Comparison of ENCODE assay signal across 12 cellular contexts in the genomic region with DNA sequence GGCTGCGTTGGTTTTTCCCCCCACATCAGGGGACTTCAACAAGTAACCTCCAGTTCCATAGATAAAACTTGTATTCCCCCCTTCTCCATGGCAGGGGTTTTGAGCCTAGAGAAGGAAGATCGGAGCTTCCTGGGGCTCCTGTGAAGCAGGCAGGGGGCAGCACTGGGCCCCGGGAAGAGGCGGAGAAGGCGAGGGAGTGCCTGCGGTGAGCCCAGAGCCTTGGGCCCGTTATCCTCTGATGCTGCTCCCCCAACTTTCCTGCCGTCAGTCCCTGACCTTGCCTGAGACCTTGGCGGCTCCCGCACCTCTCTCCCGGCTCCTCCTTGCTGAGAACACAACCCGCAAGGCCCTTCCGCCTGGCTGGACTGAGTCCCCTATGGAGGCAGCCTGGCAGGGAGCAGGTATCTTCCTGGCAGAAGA. TPM values are rescaled to one million over a fixed set of nuclear protein-coding genes. Genes with fewer than 3 reads are reported as not detected.
DNase-seq lines count a peak whose midpoint lies in the region; ATAC-seq and TF ChIP-seq lines count a peak whose summit lies in the region.
"Had no signal": no experiment of that assay in that cellular context is flagged by ENCODE, and none has a peak within 500 bp of the region (broad histone marks: within the 10 kb centered on the region; RNA-seq: fewer than 3 reads in every experiment).

No MANE protein-coding gene starts in this region.

- H3K36me3 ChIP-seq in SK-N-SH (replicated peaks in 1 of 2; ENCODE audit: control insufficient read depth in 1 of 2, insufficient read depth in 2 of 2, low read length in 1 of 2) (no peaks in the 10 kb centered on the region), HEK293 (ENCODE audit: control insufficient read depth in 2 of 2, insufficient read depth in 1 of 2, low read length in 2 of 2) (no peaks in the 10 kb centered on the region), ovary (no peaks in the 10 kb centered on the region)
- H3K36me3 ChIP-seq: HAP-1, tibial artery had no signal

- ATAC-seq in SK-N-SH treated with all-trans-retinoic acid at 6 μM for 48 hours, result no peak

- H3K4me3 ChIP-seq in SK-N-SH (ENCODE audit: low read depth in 2 of 2, low read length in 1 of 2), result no peak overlapping the region
- no peak overlapping the region for H3K4me3 ChIP-seq in HEK293 (ENCODE audit: low read depth, low read length)
- peak overlapping the region in 12 of 59 donors; percentile 62 to 100 (median 88) for H3K4me3 ChIP-seq in dorsolateral prefrontal cortex
- no peak overlapping the region for H3K4me3 ChIP-seq in ovary
- H3K4me3 ChIP-seq: HAP-1 had no signal

- no peaks in the 10 kb centered on the region for H3K9me3 ChIP-seq in SK-N-SH
- H3K9me3 ChIP-seq in HEK293 (ENCODE audit: control insufficient read depth, insufficient read depth, low read depth, low read length), result no peaks in the 10 kb centered on the region
- no peaks in the 10 kb centered on the region for H3K9me3 ChIP-seq in ovary
- H3K9me3 ChIP-seq: HAP-1, psoas muscle, tibial artery had no signal

- no peaks in the 10 kb centered on the region for H3K9me2 ChIP-seq in SK-N-SH

- DNase-seq in SK-N-SH (peak; percentile 25), dorsolateral prefrontal cortex (no peak), ovary (peak in 4 of 5 donors; percentile 34 to 56 (median 45)), MV-4-11 (lab: John Stamatoyannopoulos, UW) (no peak), OCI-M1 (lab: John Stamatoyannopoulos, UW) (no peak), NCI-H1436 (lab: John Stamatoyannopoulos, UW) (no peak)
- DNase-seq: NCI-H524, tibial artery had no signal

- no peaks in the 10 kb centered on the region for H3K79me2 ChIP-seq in SK-N-SH (ENCODE audit: insufficient read depth)

- no peak overlapping the region for H3K9ac ChIP-seq in SK-N-SH

- no peak for TF ChIP-seq EP300 in SK-N-SH (IDR thresholded peaks at IDR 0.05; ENCODE audit: borderline replicate concordance in 1 of 2, low read depth in 1 of 2, low read length in 1 of 2)
- TF ChIP-seq EP300 in ovary (IDR thresholded peaks at IDR 0.05), result no peak

- POLR2A ChIA-PET in SK-N-SH (lab: Yijun Ruan, JAX) (no interaction called here), HEK293 (lab: Yijun Ruan, JAX) (no interaction called here)

- CTCF ChIA-PET in SK-N-SH (lab: Yijun Ruan, JAX), result interaction anchor here (0.8 to 2.8 kb wide), 7 partner anchors 10 to 27 kb away, joined by 3 to 23 read pairs (median 4); no protein-coding TSS in a partner anchor
- CTCF ChIA-PET in HEK293 (lab: Yijun Ruan, JAX), result interaction anchor here (0.9 to 11.4 kb wide), 4 partner anchors 9 to 58 kb away, joined by 3 to 90 read pairs (median 13); partner anchors contain the start of gene CXCL17

- TF ChIP-seq POLR2A in ovary (IDR thresholded peaks at IDR 0.05), result no peak

- intact Hi-C loops in dorsolateral prefrontal cortex (cut with DNase I), result loop anchor here in 1 of 2 donors (5.0 to 10.0 kb wide), 3 partner anchors 97 to 350 kb away; partner anchors contain the start of genes GRIK5, GSK3A, MEGF8 and ZNF574
- intact Hi-C loops in ovary (cut with DNase I), result no loop called here

- 81% methylated on average over 11 of the region's 13 CpGs for WGBS in SK-N-SH (ENCODE audit: low lambda C conversion rate)
- WGBS in ovary, 3 donors, result 12 to 40% (median 16%) methylated on average over 13 of the region's 13 CpGs

- peaks cover 0 to 21% of the 10 kb centered on the region in 2 experiments; a peak in 1 of 4 replicates for H3K4me1 ChIP-seq in SK-N-SH (ENCODE audit: control insufficient read depth in 1 of 2, insufficient read depth in 2 of 2, low read depth in 1 of 2, low read length in 1 of 2)
- peaks cover 3% of the 10 kb centered on the region; the same call in 1 of the 2 replicates for H3K4me1 ChIP-seq in HEK293 (ENCODE audit: control insufficient read depth, insufficient read depth, low read length)
- H3K4me1 ChIP-seq in ovary (ENCODE audit: insufficient read depth), result peaks cover 7% of the 10 kb centered on the region

- H3K4me2 ChIP-seq in SK-N-SH, result no peak overlapping the region

- no peak overlapping the region for H2AFZ ChIP-seq in SK-N-SH (ENCODE audit: low read depth)

- no peaks in the 10 kb centered on the region for H3K27me3 ChIP-seq in SK-N-SH (ENCODE audit: insufficient read depth)
- H3K27me3 ChIP-seq in dorsolateral prefrontal cortex, result no peaks in the 10 kb centered on the region
- no peaks in the 10 kb centered on the region for H3K27me3 ChIP-seq in ovary

- no peaks in the 10 kb centered on the region for H4K20me1 ChIP-seq in SK-N-SH (ENCODE audit: insufficient read depth)

- H3F3A ChIP-seq in SK-N-SH (replicated peaks; ENCODE audit: insufficient read depth), result no peaks in the 10 kb centered on the region

- no peak for TF ChIP-seq CTCF in SK-N-SH (IDR thresholded peaks at IDR 0.05)
- TF ChIP-seq CTCF in HEK293 (tag by site-specific recombination; IDR thresholded peaks at IDR 0.05), result peak; percentile 17; the same call in 1 of the 2 replicates
- peak in 16 of 56 donors; percentile 10 to 43 (median 17) for TF ChIP-seq CTCF in dorsolateral prefrontal cortex (IDR thresholded peaks at IDR 0.05 in 54 of 56, conservative IDR thresholded peaks at IDR 0.05 in 2 of 56; ENCODE audit: low read depth in 1 of 56, partially characterized antibody in 56 of 56)
- no peak for TF ChIP-seq CTCF in ovary (IDR thresholded peaks at IDR 0.05)

- H3K27ac ChIP-seq in SK-N-SH (ENCODE audit: low read depth in 2 of 2, low read length in 1 of 2), result no peak overlapping the region
- H3K27ac ChIP-seq in HEK293 (ENCODE audit: extremely low read depth, low read depth, low read length), result no peak overlapping the region
- H3K27ac ChIP-seq in dorsolateral prefrontal cortex, result peak overlapping the region in 45 of 59 donors; percentile 38 to 96 (median 89)
- no peak overlapping the region for H3K27ac ChIP-seq in ovary
- H3K27ac ChIP-seq: psoas muscle, tibial artery had no signal

- TF ChIP-seq RAD21 in SK-N-SH (IDR thresholded peaks at IDR 0.05; ENCODE audit: low read length), result no peak

TF ChIP-seq in SK-N-SH, 30 proteins besides CTCF, POLR2A, EP300 and RAD21:
- TF ChIP-seq RCOR1 (IDR thresholded peaks at IDR 0.05; ENCODE audit: low read length) (no peak), RFX5 (IDR thresholded peaks at IDR 0.05; ENCODE audit: low read length) (no peak), GATA2 (CRISPR knock-in tag; IDR thresholded peaks at IDR 0.05) (no peak)
TF ChIP-seq in SK-N-SH: peak in this region for 0.

TF ChIP-seq in SK-N-SH treated with all-trans-retinoic acid at 6 μM for 48 hours, 23 proteins besides CTCF, POLR2A, EP300 and RAD21 (continues in another document):
- no peak for TF ChIP-seq ESRRG (CRISPR knock-in tag; IDR thresholded peaks at IDR 0.05)

TF ChIP-seq in HEK293, 187 proteins besides CTCF, POLR2A, EP300 and RAD21:
- TF ChIP-seq ZIC2 (tag by site-specific recombination; IDR thresholded peaks at IDR 0.05) (peak; percentile 47), ZNF391 (tag by site-specific recombination; IDR thresholded peaks at IDR 0.05; ENCODE audit: borderline replicate concordance, low read depth) (no peak)

RNA-seq across cellular contexts. Expression of gene LIPE, which starts 2.5 kb away (rescaled TPM):
- polyA plus RNA-seq in SK-N-SH (2012; rRNA removed), result 3.2 and 4.4 TPM in 2 replicates
- 1.4 and 3.0 TPM in 2 replicates for polyA plus RNA-seq in SK-N-SH (2012; cell fraction: cytosol; rRNA removed)
- polyA plus RNA-seq in SK-N-SH (2012; cell fraction: nucleus; rRNA removed), result 5.1 and 5.2 TPM in 2 replicates
- total RNA-seq in dorsolateral prefrontal cortex, result 100 to 1,000 TPM in 24 of 120 experiments, 10 to 100 TPM in 96; 21.9 to 264 (median 65.6) TPM
- 10 to 100 TPM in 3 of 7 donors, 1 to 10 TPM in 4; 2.3 to 15.1 (median 5.4) TPM for total RNA-seq in ovary
- 1 to 10 TPM; 1.7 to 7.9 TPM for polyA plus RNA-seq in ovary

RNA-seq across cellular contexts. Expression of gene CXCL17, which starts 18.0 kb away (rescaled TPM):
- polyA plus RNA-seq in SK-N-SH (2012; rRNA removed) (not detected in 2 replicates), ovary (not detected)
- not detected in 2 replicates for polyA plus RNA-seq in SK-N-SH (2012; cell fraction: cytosol; rRNA removed)
- polyA plus RNA-seq in SK-N-SH (2012; cell fraction: nucleus; rRNA removed), result not detected in 2 replicates
- total RNA-seq in dorsolateral prefrontal cortex (not detected), ovary (under 1 TPM in 2 of 7 donors, not detected in 5; 0.32 to 0.46 TPM)
- total RNA-seq: psoas muscle had no signal

RNA-seq across cellular contexts. Expression of gene CNFN, which starts 34.6 kb away (rescaled TPM):
- polyA plus RNA-seq in SK-N-SH (2012; rRNA removed) (2.3 and 4.5 TPM in 2 replicates), ovary (under 1 TPM; 0.47 to 0.91 TPM)
- 1.4 and 2.9 TPM in 2 replicates for polyA plus RNA-seq in SK-N-SH (2012; cell fraction: cytosol; rRNA removed)
- 0.80 and 4.0 TPM in 2 replicates for polyA plus RNA-seq in SK-N-SH (2012; cell fraction: nucleus; rRNA removed)
- total RNA-seq in dorsolateral prefrontal cortex (1 to 10 TPM in 51 of 120 experiments, under 1 TPM in 5, not detected in 64; 0.84 to 3.8 (median 1.4) TPM), ovary (not detected)
- total RNA-seq: psoas muscle had no signal

Comparison
In these comparisons a context has a peak if more than half of its experiments do, and no peak if none do; other contexts are left out.
1. DNase-seq: peak in SK-N-SH (single experiment) and ovary (4 of 5); none in dorsolateral prefrontal cortex (0 of 10), MV-4-11 (single experiment), OCI-M1 (single experiment) and NCI-H1436 (single experiment).
2. H3K27ac ChIP-seq: peak in dorsolateral prefrontal cortex (45 of 59); none in SK-N-SH (0 of 2), HEK293 (single experiment) and ovary (0 of 2).
3. Of the 4 proteins assayed by ChIP-seq in both HEK293 and SK-N-SH: peak only in HEK293: CTCF; only in SK-N-SH: none; in both: none; in neither: 3.